In the genomic region with DNA sequence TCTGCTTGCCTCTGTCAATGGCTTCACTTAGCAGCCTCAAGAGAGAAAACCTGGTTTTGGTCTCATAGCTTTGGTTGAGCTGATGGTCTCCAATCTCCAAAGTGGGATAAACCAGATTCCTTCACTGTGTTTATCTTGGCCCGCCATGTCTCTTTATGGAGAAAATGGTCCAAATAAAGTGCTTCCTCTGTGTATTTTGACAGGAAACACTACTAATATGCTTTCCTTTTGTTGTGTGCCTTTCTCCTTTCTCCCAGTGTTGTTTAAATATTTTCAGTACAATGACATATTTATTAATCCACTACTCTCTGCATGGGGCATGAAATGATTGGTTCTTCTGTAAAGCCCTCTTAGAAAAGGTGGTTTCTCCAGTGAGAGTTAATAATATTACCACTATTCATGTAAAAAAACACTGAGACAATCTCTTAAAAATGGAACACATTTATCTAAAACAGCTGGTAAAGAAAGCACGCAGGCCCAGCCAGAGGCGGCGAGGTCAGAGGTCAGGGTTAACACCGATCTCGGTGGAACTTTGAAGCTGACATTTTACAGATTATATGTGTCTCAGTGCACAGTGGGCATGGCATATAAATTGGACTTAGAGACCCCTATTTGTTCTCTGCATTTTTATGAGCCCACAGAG, we compare ENCODE assay signal across 1 cellular context.
TF ChIP-seq lines count a peak whose summit lies in the region.

No MANE protein-coding gene starts in this region.

TF ChIP-seq in K562, 482 proteins besides CTCF, POLR2A, EP300 and RAD21 (continued from another document):
- no peak for TF ChIP-seq ZMIZ1 (IDR thresholded peaks at IDR 0.05; ENCODE audit: low read depth in 2 of 2, low read length in 2 of 2)
